10 cellular contexts compared by ENCODE assay signal in genomic region chr3:23359116-23359515, GRCh38.
"Had no signal": no experiment of that assay in that cellular context is flagged by ENCODE, and none has a peak within 500 bp of the region (broad histone marks: within the 10 kb centered on the region; RNA-seq: fewer than 3 reads in every experiment).

No MANE protein-coding gene starts in this region.

- H3K9me3 Mint-ChIP-seq: HFFc6 had no signal

- FAIRE-seq: H1 had no signal

- H3K9me3 ChIP-seq: HAP-1 had no signal

- ATAC-seq: GM23338, HCT116 had no signal

- H3K4me1 ChIP-seq: HAP-1 had no signal

- H3K4me1 Mint-ChIP-seq: GM23338, H9 had no signal

- H2AFZ ChIP-seq: GM23248, GM23338 had no signal

- H3K27ac Mint-ChIP-seq: GM23338, H9, HFFc6 had no signal

- H3K9ac ChIP-seq: GM23248 had no signal

- H3K4me2 ChIP-seq: GM23338 had no signal

- H3K4me3 ChIP-seq: GM23248, GM23338, HAP-1 had no signal

- H3K36me3 ChIP-seq: HAP-1 had no signal

- DNase-seq: GM23248, GOT3, H7, H9, HCEC 1CT, HFFc6 had no signal

- H3K4me3 Mint-ChIP-seq: GM23338, H9, HFFc6 had no signal

- H3K27ac ChIP-seq: GM23248 had no signal
